ENCODE assay signal across 1 cellular context in the genomic region with DNA sequence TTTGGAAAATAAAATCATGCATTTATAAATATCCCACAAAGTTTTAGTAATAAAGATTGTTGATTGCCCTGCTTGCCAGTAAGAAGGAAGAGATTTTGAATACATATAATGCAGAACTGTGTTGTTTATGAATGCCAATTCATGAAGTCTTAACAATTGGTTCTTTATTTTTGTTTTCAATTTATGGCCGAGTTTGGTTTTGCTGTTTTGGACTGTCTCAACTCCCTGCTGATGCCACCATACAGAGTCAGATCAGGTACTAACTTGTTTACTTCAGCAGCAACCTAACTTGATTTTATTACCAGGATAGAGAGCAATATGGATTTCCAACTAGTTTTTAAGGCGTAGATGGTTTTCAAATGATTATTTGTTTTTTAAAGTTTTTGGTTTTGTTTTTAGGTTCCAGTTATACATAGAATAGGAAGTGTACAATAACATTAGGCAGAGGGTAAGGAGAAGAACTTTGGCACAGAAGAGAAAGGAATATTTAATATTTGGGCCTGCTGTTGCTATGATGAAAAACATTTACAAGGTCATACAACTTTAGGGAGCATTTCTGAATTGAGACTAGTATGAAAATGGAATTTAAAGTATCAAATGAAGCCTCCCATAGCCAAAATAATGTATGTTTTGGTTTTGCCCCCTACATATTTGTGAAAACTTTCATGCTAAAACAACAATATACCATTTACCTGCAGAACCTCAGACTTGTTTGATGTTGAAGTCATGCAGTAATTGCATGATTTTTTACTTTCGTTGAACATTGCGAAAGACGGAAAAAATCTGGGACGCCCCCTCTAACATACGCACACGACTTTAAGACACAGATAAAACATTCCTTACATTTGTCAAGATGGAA.
TF ChIP-seq lines count a peak whose summit lies in the region.

No MANE protein-coding gene starts in this region.

TF ChIP-seq in GM12878, 131 proteins besides CTCF, POLR2A, EP300 and RAD21 (continued from another document):
- TF ChIP-seq, protein P1, sequence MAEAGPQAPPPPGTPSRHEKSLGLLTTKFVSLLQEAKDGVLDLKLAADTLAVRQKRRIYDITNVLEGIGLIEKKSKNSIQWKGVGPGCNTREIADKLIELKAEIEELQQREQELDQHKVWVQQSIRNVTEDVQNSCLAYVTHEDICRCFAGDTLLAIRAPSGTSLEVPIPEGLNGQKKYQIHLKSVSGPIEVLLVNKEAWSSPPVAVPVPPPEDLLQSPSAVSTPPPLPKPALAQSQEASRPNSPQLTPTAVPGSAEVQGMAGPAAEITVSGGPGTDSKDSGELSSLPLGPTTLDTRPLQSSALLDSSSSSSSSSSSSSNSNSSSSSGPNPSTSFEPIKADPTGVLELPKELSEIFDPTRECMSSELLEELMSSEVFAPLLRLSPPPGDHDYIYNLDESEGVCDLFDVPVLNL (IDR thresholded peaks at IDR 0.05; ENCODE audit: low read depth, low read length) = no peak
- TF ChIP-seq MYC (IDR thresholded peaks at IDR 0.05; ENCODE audit: insufficient read depth, insufficient read length, insufficient replicate concordance, low read length, severe bottlenecking) = no peak
- no peak for TF ChIP-seq KLF5 (IDR thresholded peaks at IDR 0.05; ENCODE audit: partially characterized antibody)
- no peak for TF ChIP-seq ETV6 (conservative IDR thresholded peaks at IDR 0.05 in 1 of 2, IDR thresholded peaks at IDR 0.05 in 1 of 2; ENCODE audit: borderline replicate concordance in 1 of 2, low read depth in 1 of 2)
TF ChIP-seq in GM12878: peak in this region for 0.
